Comparison of ENCODE assay signal across 12 cellular contexts in the genomic region with DNA sequence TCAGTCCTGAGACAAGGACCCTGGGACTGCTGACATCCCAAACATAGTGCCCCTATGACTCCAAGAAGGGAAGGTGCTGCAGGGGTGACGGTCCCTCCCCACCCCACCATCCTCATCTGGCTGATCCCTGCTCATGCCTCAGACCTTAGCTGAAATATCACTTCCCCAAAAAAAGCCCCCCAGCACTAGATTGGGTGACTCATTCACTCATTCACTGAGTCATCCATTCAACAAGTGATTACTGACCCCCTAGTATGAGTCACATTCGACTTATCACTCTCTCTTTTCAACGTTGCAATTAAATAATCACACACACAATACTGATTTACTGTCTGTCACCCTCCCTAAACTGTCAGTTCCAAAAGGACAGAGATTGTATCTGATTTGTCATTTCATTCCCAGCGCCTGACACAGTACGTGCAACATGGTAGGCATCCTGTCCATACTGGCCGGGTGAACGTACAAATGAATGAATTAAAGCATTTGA. TPM values are rescaled to one million over a fixed set of nuclear protein-coding genes. Genes with fewer than 3 reads are reported as not detected.
DNase-seq lines count a peak whose midpoint lies in the region; ATAC-seq and TF ChIP-seq lines count a peak whose summit lies in the region.
"Had no signal": no experiment of that assay in that cellular context is flagged by ENCODE, and none has a peak within 500 bp of the region (broad histone marks: within the 10 kb centered on the region; RNA-seq: fewer than 3 reads in every experiment).

No MANE protein-coding gene starts in this region.

- no peaks in the 10 kb centered on the region for H3K36me3 Mint-ChIP-seq in progenitor cell of endocrine pancreas (ENCODE audit: insufficient read depth)
- H3K36me3 Mint-ChIP-seq: CD4-positive, CD25-positive, alpha-beta regulatory T cell had no signal

- peak; percentile 67 for DNase-seq in Caki2 (ENCODE audit: low read depth)
- peak; percentile 77 for DNase-seq in HCT116 (ENCODE audit: low read depth, low spot score)
- DNase-seq in RPMI7951 (ENCODE audit: low read depth), result peak; percentile 94
- DNase-seq in fibroblast of villous mesenchyme (ENCODE audit: low read depth), result peak; percentile 40
- DNase-seq in DMS153 treated with DMSO at 0.1 percent for 48 hours (lab: John Stamatoyannopoulos, UW; ENCODE audit: unreplicated experiment), result no peak
- no peak for DNase-seq in progenitor cell of endocrine pancreas (ENCODE audit: low spot score, unreplicated experiment)
- DNase-seq in NCI-H2107 (lab: John Stamatoyannopoulos, UW), result no peak
- DNase-seq: CD4-positive, CD25-positive, alpha-beta regulatory T cell; NCI-H1694; SHP77 treated with DMSO at 0.1 percent for 48 hours; stimulated activated CD8-positive, alpha-beta memory T cell treated with anti-CD3 and anti-CD28 coated beads, Interleukin-4, amount 100 ng/mL, for 48 hours had no signal

- H3K36me3 ChIP-seq in HCT116 (ENCODE audit: control insufficient read depth in 1 of 2, insufficient read depth in 2 of 2, low read length in 2 of 2), result no peaks in the 10 kb centered on the region

- ATAC-seq in HCT116 (peak; percentile 85), HG02884 (IDR thresholded peaks at IDR 0.05; ENCODE audit: unreplicated experiment) (no peak)

- peaks cover 2% of the 10 kb centered on the region for H3K4me1 Mint-ChIP-seq in progenitor cell of endocrine pancreas (ENCODE audit: low read depth)

- H3K4me2 ChIP-seq in HCT116 (ENCODE audit: low read length), result peak overlapping the region; percentile 70

- POLR2A ChIA-PET in HCT116 (lab: Charles Lee), result no interaction called here

- no peaks in the 10 kb centered on the region for H3K9me3 ChIP-seq in HCT116 (ENCODE audit: control insufficient read depth in 1 of 2, insufficient read depth in 1 of 2, low read depth in 1 of 2, low read length in 2 of 2)

- TF ChIP-seq CTCF in HCT116 (IDR thresholded peaks at IDR 0.05 in 2 of 3, conservative IDR thresholded peaks at IDR 0.05 in 1 of 3; ENCODE audit: borderline replicate concordance in 1 of 3, insufficient read depth in 1 of 3, low read depth in 2 of 3, low read length in 2 of 3) (no peak), fibroblast of villous mesenchyme (IDR thresholded peaks at IDR 0.05; ENCODE audit: insufficient read depth, low read depth, low read length) (no peak), progenitor cell of endocrine pancreas (IDR thresholded peaks at IDR 0.05; ENCODE audit: unreplicated experiment) (no peak)

- peak; percentile 49 for TF ChIP-seq RAD21 in HCT116 (IDR thresholded peaks at IDR 0.05; ENCODE audit: low read depth)

- H3K4me3 Mint-ChIP-seq in progenitor cell of endocrine pancreas (ENCODE audit: low read depth), result no peak overlapping the region
- H3K4me3 Mint-ChIP-seq: CD4-positive, CD25-positive, alpha-beta regulatory T cell had no signal

- peaks cover 3% of the 10 kb centered on the region; the same call in 1 of the 2 replicates for H3K27me3 ChIP-seq in HCT116 (ENCODE audit: insufficient read depth, low read length)

- RAD21 ChIA-PET in HCT116 (lab: Charles Lee; ENCODE audit: low non-redundant PET in 1 of 2, low total read pairs in 2 of 2, uncharacterized antibody in 2 of 2, unreplicated experiment in 2 of 2), result no interaction called here

- TF ChIP-seq POLR2A in HCT116 (IDR thresholded peaks at IDR 0.05; ENCODE audit: borderline replicate concordance, extremely low read depth, insufficient read depth, insufficient read length), result no peak

- H4K20me1 ChIP-seq in HCT116 (ENCODE audit: insufficient read depth), result no peaks in the 10 kb centered on the region

- BruUV-seq in HCT116 (replicated peaks; lab: Mats Ljungman, UMichigan), result no TSS peak

- CTCF ChIA-PET in HCT116 (lab: Charles Lee), result no interaction called here

- no peak overlapping the region for H3K9ac ChIP-seq in HCT116 (ENCODE audit: low read length)

- in situ Hi-C loops in Caki2 (cut with HindIII; ENCODE audit: low pct_unique_long_range_greater_than_20kb, low sequenced_read_pairs), result no loop called here

- no peaks in the 10 kb centered on the region for H3K79me2 ChIP-seq in HCT116 (ENCODE audit: insufficient read depth, low read length)

- no peak overlapping the region for H3K27ac Mint-ChIP-seq in progenitor cell of endocrine pancreas

- intact Hi-C loops in HCT116 (cut with micrococcal nuclease), result no loop called here

- peaks cover 10% of the 10 kb centered on the region for H3K27me3 Mint-ChIP-seq in progenitor cell of endocrine pancreas
- H3K27me3 Mint-ChIP-seq: CD4-positive, CD25-positive, alpha-beta regulatory T cell had no signal

- H2AFZ ChIP-seq in HCT116 (ENCODE audit: low read depth, low read length, poor library complexity, severe bottlenecking), result no peak overlapping the region

- H3K4me3 ChIP-seq in HCT116 (replicated peaks in 1 of 2; ENCODE audit: low read depth in 1 of 2, low read length in 2 of 2) (peak overlapping the region in 1 of 2 experiments; percentile 22; a peak in 1 of 4 replicates), fibroblast of villous mesenchyme (ENCODE audit: low read depth, low read length) (no peak overlapping the region)

- H3K9me3 Mint-ChIP-seq in progenitor cell of endocrine pancreas (ENCODE audit: low read depth), result no peaks in the 10 kb centered on the region

- no peaks in the 10 kb centered on the region for H3K9me2 ChIP-seq in HCT116 (ENCODE audit: insufficient read depth)

- peaks cover 15 to 24% of the 10 kb centered on the region in 2 experiments for H3K4me1 ChIP-seq in HCT116 (ENCODE audit: control insufficient read depth in 1 of 2, insufficient read depth in 2 of 2, low read length in 2 of 2)

- no peak overlapping the region; the same call in 1 of the 2 replicates for H3K27ac ChIP-seq in HCT116 (ENCODE audit: low read depth, low read length)

TF ChIP-seq in HCT116, 20 proteins besides CTCF, POLR2A, EP300 and RAD21 (continues in another document):
- TF ChIP-seq, protein P1, sequence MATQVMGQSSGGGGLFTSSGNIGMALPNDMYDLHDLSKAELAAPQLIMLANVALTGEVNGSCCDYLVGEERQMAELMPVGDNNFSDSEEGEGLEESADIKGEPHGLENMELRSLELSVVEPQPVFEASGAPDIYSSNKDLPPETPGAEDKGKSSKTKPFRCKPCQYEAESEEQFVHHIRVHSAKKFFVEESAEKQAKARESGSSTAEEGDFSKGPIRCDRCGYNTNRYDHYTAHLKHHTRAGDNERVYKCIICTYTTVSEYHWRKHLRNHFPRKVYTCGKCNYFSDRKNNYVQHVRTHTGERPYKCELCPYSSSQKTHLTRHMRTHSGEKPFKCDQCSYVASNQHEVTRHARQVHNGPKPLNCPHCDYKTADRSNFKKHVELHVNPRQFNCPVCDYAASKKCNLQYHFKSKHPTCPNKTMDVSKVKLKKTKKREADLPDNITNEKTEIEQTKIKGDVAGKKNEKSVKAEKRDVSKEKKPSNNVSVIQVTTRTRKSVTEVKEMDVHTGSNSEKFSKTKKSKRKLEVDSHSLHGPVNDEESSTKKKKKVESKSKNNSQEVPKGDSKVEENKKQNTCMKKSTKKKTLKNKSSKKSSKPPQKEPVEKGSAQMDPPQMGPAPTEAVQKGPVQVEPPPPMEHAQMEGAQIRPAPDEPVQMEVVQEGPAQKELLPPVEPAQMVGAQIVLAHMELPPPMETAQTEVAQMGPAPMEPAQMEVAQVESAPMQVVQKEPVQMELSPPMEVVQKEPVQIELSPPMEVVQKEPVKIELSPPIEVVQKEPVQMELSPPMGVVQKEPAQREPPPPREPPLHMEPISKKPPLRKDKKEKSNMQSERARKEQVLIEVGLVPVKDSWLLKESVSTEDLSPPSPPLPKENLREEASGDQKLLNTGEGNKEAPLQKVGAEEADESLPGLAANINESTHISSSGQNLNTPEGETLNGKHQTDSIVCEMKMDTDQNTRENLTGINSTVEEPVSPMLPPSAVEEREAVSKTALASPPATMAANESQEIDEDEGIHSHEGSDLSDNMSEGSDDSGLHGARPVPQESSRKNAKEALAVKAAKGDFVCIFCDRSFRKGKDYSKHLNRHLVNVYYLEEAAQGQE (IDR thresholded peaks at IDR 0.05; ENCODE audit: low read depth), result no peak
- TF ChIP-seq TCF7L2 (IDR thresholded peaks at IDR 0.05; ENCODE audit: borderline replicate concordance, extremely low read depth, insufficient read depth, insufficient read length) (no peak), SRF (IDR thresholded peaks at IDR 0.05; ENCODE audit: low read depth) (peak; percentile 94), JUND (IDR thresholded peaks at IDR 0.05) (peak; percentile 100), EZH2phosphoT487 (IDR thresholded peaks at IDR 0.05; ENCODE audit: borderline replicate concordance) (no peak), CEBPB (IDR thresholded peaks at IDR 0.05; ENCODE audit: low read depth) (peak; percentile 84), ZFX (IDR thresholded peaks at IDR 0.05) (no peak), POLR2AphosphoS5 (IDR thresholded peaks at IDR 0.05; ENCODE audit: low read depth, low read length) (peak; percentile 52; the same call in 1 of the 2 replicates), CBX3 (IDR thresholded peaks at IDR 0.05; ENCODE audit: low read depth) (peak; percentile 98), ELF1 (IDR thresholded peaks at IDR 0.05; ENCODE audit: borderline replicate concordance, low read depth) (no peak), SP1 (IDR thresholded peaks at IDR 0.05; ENCODE audit: low read depth) (peak; percentile 96), EGR1 (IDR thresholded peaks at IDR 0.05; ENCODE audit: low read depth) (peak; percentile 40; the same call in 1 of the 2 replicates), SIN3A (IDR thresholded peaks at IDR 0.05; ENCODE audit: low read depth) (peak; percentile 95)
- TF ChIP-seq, protein P2, sequence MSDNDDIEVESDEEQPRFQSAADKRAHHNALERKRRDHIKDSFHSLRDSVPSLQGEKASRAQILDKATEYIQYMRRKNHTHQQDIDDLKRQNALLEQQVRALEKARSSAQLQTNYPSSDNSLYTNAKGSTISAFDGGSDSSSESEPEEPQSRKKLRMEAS (IDR thresholded peaks at IDR 0.05), result peak; percentile 77

RNA-seq across cellular contexts. Expression of a gene that starts 48.6 kb away (rescaled TPM):
- total RNA-seq in Caki2 (2014; rRNA removed; shearing (Covaris generic); ENCODE audit: low replicate concordance), result 0.03 and 1.4 TPM in 2 replicates
- total RNA-seq in HCT116 (2021; ENCODE audit: unreplicated experiment) (7.1 TPM), fibroblast of villous mesenchyme (0.86 and 1.6 TPM in 2 replicates), progenitor cell of endocrine pancreas (1.1 and 1.6 TPM in 2 replicates)
- polyA plus RNA-seq in HCT116 (2012), result 4.2 and 6.0 TPM in 2 replicates
- total RNA-seq in RPMI7951 (2014; rRNA removed; shearing (Covaris generic)), result 4.1 and 5.4 TPM in 2 replicates

Comparison
In these comparisons a context has a peak if more than half of its experiments do, and no peak if none do; other contexts are left out.
1. DNase-seq: peak in Caki2 (single experiment), HCT116 (single experiment), RPMI7951 (single experiment) and fibroblast of villous mesenchyme (single experiment); none in DMS153 treated with DMSO at 0.1 percent for 48 hours (single experiment), progenitor cell of endocrine pancreas (single experiment) and NCI-H2107 (single experiment).